In the genomic region with DNA sequence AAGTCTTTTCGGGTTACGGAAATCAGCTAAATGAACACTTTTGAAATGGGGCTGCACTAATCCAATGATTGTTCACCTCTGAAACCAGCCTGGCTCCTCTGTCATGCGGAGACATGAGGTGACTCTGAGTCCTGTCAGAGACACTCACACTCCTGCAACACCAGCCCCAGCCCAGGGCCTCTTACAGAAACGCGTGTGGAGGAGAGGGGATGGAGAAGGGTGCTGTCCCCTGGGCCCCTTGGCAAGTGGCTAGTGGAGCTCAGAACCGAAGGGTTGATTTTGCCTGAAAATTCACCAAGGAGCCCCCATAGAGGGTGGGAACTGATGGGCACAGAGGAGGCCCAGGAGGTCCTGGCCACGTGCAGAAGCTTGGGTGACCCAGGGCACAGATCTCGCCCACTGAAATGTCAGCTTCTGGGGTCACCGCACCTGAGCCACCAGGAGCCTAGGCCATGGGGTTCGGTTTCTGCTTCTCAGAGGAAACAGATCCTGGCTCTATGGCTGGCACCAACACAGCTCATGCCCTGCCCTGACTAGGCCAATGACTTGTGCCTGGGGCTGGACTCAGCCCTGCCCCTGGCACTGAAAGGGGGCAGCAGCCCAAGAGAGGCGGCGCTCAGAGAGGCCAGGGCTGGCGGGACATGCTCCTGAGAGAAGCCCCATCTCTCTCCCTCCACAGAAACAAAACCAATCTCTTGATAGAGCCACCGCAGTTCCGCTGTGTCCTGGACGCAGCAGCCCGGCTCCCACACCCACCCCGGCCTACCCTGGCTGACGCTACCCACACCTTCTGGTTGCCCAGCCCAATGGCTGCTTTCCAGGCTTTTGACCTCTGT, we compare ENCODE assay signal across 32 cellular contexts.
"Had no signal": no experiment of that assay in that cellular context is flagged by ENCODE, and none has a peak within 500 bp of the region (broad histone marks: within the 10 kb centered on the region; RNA-seq: fewer than 3 reads in every experiment).

No MANE protein-coding gene starts in this region.

- H3K4me1 ChIP-seq: SJCRH30 had no signal

- H3K27me3 Mint-ChIP-seq: activated B cell treated with CpG ODN at 0.5 μM for 24 hours; activated CD4-positive, alpha-beta T cell treated with anti-CD3 and anti-CD28 coated beads, Interleukin-2, amount 10 ng/mL, durations not matched to agents 24 days and 14 days; T-helper 17 cell had no signal

- H3K27ac ChIP-seq: brain microvascular endothelial cell, cardiac muscle cell, SJCRH30 had no signal

- H3K36me3 Mint-ChIP-seq: activated naive CD8-positive, alpha-beta T cell had no signal

- H3K4me3 ChIP-seq: cardiac muscle cell, K562, SJCRH30 had no signal

- DNase-seq: activated B cell treated with CpG ODN at 0.5 μM for 24 hours; activated CD4-positive, alpha-beta T cell treated with anti-CD3 and anti-CD28 coated beads for 1 hour; activated CD4-positive, alpha-beta T cell treated with anti-CD3 and anti-CD28 coated beads, Interleukin-2, amount 10 ng/mL, durations not matched to agents 24 days and 14 days; activated CD4-positive, alpha-beta T cell treated with anti-CD3 and anti-CD28 coated beads, Interleukin-2, amount 50 U/mL, for 48 hours; activated gamma-delta T cell; activated naive CD4-positive, alpha-beta T cell treated with anti-CD3 and anti-CD28 coated beads for 36 hours; activated T-cell treated with anti-CD3 and anti-CD28 coated beads for 4 hours; activated T-cell treated with anti-CD3 and anti-CD28 coated beads, Interleukin-2, amount 50 U/mL, for 48 hours; amygdala; brain microvascular endothelial cell; Karpas-422; MM.1S; NCI-H1105; NCI-H1436; NCI-H1694 treated with DMSO at 0.1 percent for 48 hours; NCI-H2029 treated with DMSO at 0.1 percent for 48 hours; NCI-H345; NCI-H510A; NCI-H526 treated with DMSO at 0.1 percent for 48 hours; NCI-H82; NK-92 treated with Interleukin-12 subunit alpha and Interleukin-12 subunit beta, amount 100 ng/mL, for 24 hours; OCI-M1; RPMI8226; SJCRH30; T-helper 17 cell; T1000 had no signal

- H3K4me3 Mint-ChIP-seq: activated B cell treated with CpG ODN at 0.5 μM for 24 hours; activated CD4-positive, alpha-beta T cell treated with anti-CD3 and anti-CD28 coated beads, Interleukin-2, amount 10 ng/mL, durations not matched to agents 24 days and 14 days; activated naive CD4-positive, alpha-beta T cell treated with anti-CD3 and anti-CD28 coated beads for 36 hours; activated naive CD8-positive, alpha-beta T cell; activated T-helper 17 cell treated with anti-CD3 and anti-CD28 coated beads, Interleukin-2, amount 50 U/mL, for 72 hours; T-helper 17 cell had no signal

- ATAC-seq: activated T-helper 17 cell treated with anti-CD3 and anti-CD28 coated beads, Interleukin-2, amount 50 U/mL, for 72 hours; K562; Panc1; Right ventricle myocardium inferior; T-helper 17 cell had no signal

- H3K4me1 Mint-ChIP-seq: activated CD4-positive, alpha-beta T cell treated with anti-CD3 and anti-CD28 coated beads, Interleukin-2, amount 10 ng/mL, durations not matched to agents 24 days and 14 days; T-helper 17 cell had no signal

- H3K27me3 ChIP-seq: brain microvascular endothelial cell, cardiac muscle cell, SJCRH30 had no signal

- H3K27ac Mint-ChIP-seq: activated B cell treated with CpG ODN at 0.5 μM for 24 hours; activated CD4-positive, alpha-beta T cell treated with anti-CD3 and anti-CD28 coated beads, Interleukin-2, amount 10 ng/mL, durations not matched to agents 24 days and 14 days; activated naive CD4-positive, alpha-beta T cell treated with anti-CD3 and anti-CD28 coated beads for 36 hours; activated naive CD8-positive, alpha-beta T cell; activated T-helper 17 cell treated with anti-CD3 and anti-CD28 coated beads, Interleukin-2, amount 50 U/mL, for 72 hours; T-helper 17 cell had no signal

- H3K9me3 ChIP-seq: SJCRH30 had no signal

- H3K36me3 ChIP-seq: brain microvascular endothelial cell, cardiac muscle cell, SJCRH30 had no signal

- H3K9me3 Mint-ChIP-seq: activated naive CD4-positive, alpha-beta T cell treated with anti-CD3 and anti-CD28 coated beads for 36 hours had no signal
